In genomic region chr20:45340951-45341350, GRCh38 we compare ENCODE assay signal across 13 cellular contexts. TPM values are rescaled to one million over a fixed set of nuclear protein-coding genes. Genes with fewer than 3 reads are reported as not detected.
DNase-seq lines count a peak whose midpoint lies in the region; ATAC-seq and TF ChIP-seq lines count a peak whose summit lies in the region.
"Had no signal": no experiment of that assay in that cellular context is flagged by ENCODE, and none has a peak within 500 bp of the region (broad histone marks: within the 10 kb centered on the region; RNA-seq: fewer than 3 reads in every experiment).

No MANE protein-coding gene starts in this region.

- DNase-seq in heart left ventricle (no peak), Right ventricle myocardium inferior (ENCODE audit: missing footprints) (no peak), esophagus squamous epithelium (lab: John Stamatoyannopoulos, UW) (no peak), upper lobe of right lung (peak; percentile 10), NCI-H128 (lab: John Stamatoyannopoulos, UW; ENCODE audit: unreplicated experiment) (no peak), MM.1S (no peak)
- DNase-seq in activated naive CD4-positive, alpha-beta T cell treated with anti-CD3 and anti-CD28 coated beads, Interleukin-2, amount 50 U/mL, for 16 hours: no peak
- DNase-seq: activated CD8-positive, alpha-beta memory T cell treated with anti-CD3 and anti-CD28 coated beads, Interleukin-2, amount 10 ng/mL, durations not matched to agents 7 days and 5 days; NCI-H187 had no signal

- no peak overlapping the region for H2AFZ ChIP-seq in MM.1S (ENCODE audit: low read length)

- peaks cover 82% of the 10 kb centered on the region for H3K4me1 Mint-ChIP-seq in nephron

- peak overlapping the region; percentile 91 to 99 (median 98) for H3K27ac Mint-ChIP-seq in nephron
- H3K27ac Mint-ChIP-seq: activated CD8-positive, alpha-beta memory T cell treated with anti-CD3 and anti-CD28 coated beads, Interleukin-2, amount 10 ng/mL, durations not matched to agents 7 days and 5 days; T-helper 2 cell treated with Interferon-gamma antibody and Interleukin-4, amounts not matched to agents 5 μg/mL and 100 μg/mL, for 36 hours had no signal

- H3K9me3 Mint-ChIP-seq in nephron: no peaks in the 10 kb centered on the region
- H3K9me3 Mint-ChIP-seq: T-helper 2 cell treated with Interferon-gamma antibody and Interleukin-4, amounts not matched to agents 5 μg/mL and 100 μg/mL, for 36 hours had no signal

- intact Hi-C loops in heart left ventricle (cut with DNase I): loop anchor here in 2 of 10 donors (5.0 to 10.0 kb wide), 2 partner anchors 66 to 454 kb away; partner anchors contain the start of genes DBNDD2 (in 1 of the 2), DNTTIP1 (in 1 of the 2) and WFDC3 (in 1 of the 2)
- intact Hi-C loops in Right ventricle myocardium inferior (cut with DNase I): loop anchor here (1.0 to 5.0 kb wide), 2 partner anchors 17 to 66 kb away; partner anchors contain the start of gene DBNDD2
- intact Hi-C loops in esophagus squamous epithelium (cut with DNase I): no loop called here
- intact Hi-C loops in upper lobe of right lung (cut with DNase I): no loop called here

- peaks cover 8 to 100% (median 84%) of the 10 kb centered on the region in 12 donors for H3K4me1 ChIP-seq in heart left ventricle
- peaks cover 96 to 100% (median 97%) of the 10 kb centered on the region in 3 donors for H3K4me1 ChIP-seq in esophagus squamous epithelium
- H3K4me1 ChIP-seq in upper lobe of right lung: peaks cover 91% of the 10 kb centered on the region
- H3K4me1 ChIP-seq in MM.1S (ENCODE audit: low read length): peaks cover 23% of the 10 kb centered on the region

- no peaks in the 10 kb centered on the region for H3K9me3 ChIP-seq in heart left ventricle
- H3K9me3 ChIP-seq in esophagus squamous epithelium: no peaks in the 10 kb centered on the region
- no peaks in the 10 kb centered on the region for H3K9me3 ChIP-seq in upper lobe of right lung
- no peaks in the 10 kb centered on the region for H3K9me3 ChIP-seq in MM.1S (replicated peaks; ENCODE audit: insufficient read depth, low read length)

- H3K4me3 Mint-ChIP-seq in nephron: peak overlapping the region; percentile 38 to 57 (median 50)
- H3K4me3 Mint-ChIP-seq: activated CD8-positive, alpha-beta memory T cell treated with anti-CD3 and anti-CD28 coated beads, Interleukin-2, amount 10 ng/mL, durations not matched to agents 7 days and 5 days; T-helper 2 cell treated with Interferon-gamma antibody and Interleukin-4, amounts not matched to agents 5 μg/mL and 100 μg/mL, for 36 hours had no signal

- H3K9me2 ChIP-seq in MM.1S (replicated peaks; ENCODE audit: insufficient read depth, low read length): no peaks in the 10 kb centered on the region

- H3K9ac ChIP-seq in MM.1S (ENCODE audit: low read length): no peak overlapping the region

- 20 to 63% (median 56%) methylated on average over 1 of the region's 1 CpG for WGBS in heart left ventricle, 4 donors
- 17 to 29% methylated on average over 1 of the region's 1 CpG for WGBS in esophagus squamous epithelium, 2 donors

- H3K27me3 ChIP-seq in heart left ventricle (no peaks in the 10 kb centered on the region), esophagus squamous epithelium (no peaks in the 10 kb centered on the region), upper lobe of right lung (no peaks in the 10 kb centered on the region), MM.1S (replicated peaks; ENCODE audit: insufficient read depth, low read length) (no peaks in the 10 kb centered on the region)

- H3K27ac ChIP-seq in heart left ventricle (peak overlapping the region; percentile 84 to 97 (median 95)), esophagus squamous epithelium (peak overlapping the region; percentile 90 to 98 (median 93)), upper lobe of right lung (peak overlapping the region; percentile 86), MM.1S (ENCODE audit: low read length) (no peak overlapping the region)

- no peak overlapping the region for H3K4me2 ChIP-seq in MM.1S (ENCODE audit: low read depth, low read length)

- H3K27me3 Mint-ChIP-seq in nephron (ENCODE audit: low read depth): no peaks in the 10 kb centered on the region
- H3K27me3 Mint-ChIP-seq: activated CD8-positive, alpha-beta memory T cell treated with anti-CD3 and anti-CD28 coated beads, Interleukin-2, amount 10 ng/mL, durations not matched to agents 7 days and 5 days had no signal

- TF ChIP-seq CTCF in heart left ventricle (IDR thresholded peaks at IDR 0.05): no peak
- no peak for TF ChIP-seq CTCF in esophagus squamous epithelium (IDR thresholded peaks at IDR 0.05)
- TF ChIP-seq CTCF in nephron (IDR thresholded peaks at IDR 0.05; ENCODE audit: unreplicated experiment in 3 of 3): no peak
- no peak for TF ChIP-seq CTCF in upper lobe of right lung (IDR thresholded peaks at IDR 0.05)
- no peak for TF ChIP-seq CTCF in MM.1S (IDR thresholded peaks at IDR 0.05; ENCODE audit: low read length)

- H4K20me1 ChIP-seq in MM.1S (ENCODE audit: insufficient read depth, low read length): no peaks in the 10 kb centered on the region

- TF ChIP-seq POLR2A in heart left ventricle (IDR thresholded peaks at IDR 0.05) (no peak), esophagus squamous epithelium (IDR thresholded peaks at IDR 0.05) (no peak)

- H3K79me2 ChIP-seq in MM.1S (ENCODE audit: low read length): peaks cover 4% of the 10 kb centered on the region; the same call in 1 of the 2 replicates

- peaks cover 5% of the 10 kb centered on the region; the same call in 1 of the 2 replicates for H3F3A ChIP-seq in MM.1S (ENCODE audit: insufficient read depth, low read length)

- H3K4me3 ChIP-seq in heart left ventricle (peak overlapping the region in 2 of 12 donors; percentile 19 to 70), esophagus squamous epithelium (no peak overlapping the region), upper lobe of right lung (no peak overlapping the region), MM.1S (ENCODE audit: low read length) (no peak overlapping the region)
- H3K4me3 ChIP-seq: skin epidermis had no signal

- ATAC-seq in heart left ventricle (no peak), Right ventricle myocardium inferior (no peak), upper lobe of right lung (no peak)
- ATAC-seq: activated CD8-positive, alpha-beta memory T cell treated with anti-CD3 and anti-CD28 coated beads, Interleukin-2, amount 10 ng/mL, durations not matched to agents 7 days and 5 days had no signal

- H3K36me3 Mint-ChIP-seq in nephron (ENCODE audit: low read depth): peaks cover under 1% of the 10 kb centered on the region
- H3K36me3 Mint-ChIP-seq: activated CD8-positive, alpha-beta memory T cell treated with anti-CD3 and anti-CD28 coated beads, Interleukin-2, amount 10 ng/mL, durations not matched to agents 7 days and 5 days had no signal

- H3K36me3 ChIP-seq in heart left ventricle (peaks cover 0 to under 1% (median 0%) of the 10 kb centered on the region in 9 donors), esophagus squamous epithelium (peaks cover 0 to 8% (median 0%) of the 10 kb centered on the region in 3 donors), upper lobe of right lung (peaks cover 27% of the 10 kb centered on the region), MM.1S (replicated peaks; ENCODE audit: insufficient read depth, low read length) (no peaks in the 10 kb centered on the region)

RNA-seq across cellular contexts. Expression of gene SDC4, which starts 7.3 kb away (rescaled TPM):
- total RNA-seq in heart left ventricle (100 to 1,000 TPM in 2 of 9 donors, 10 to 100 TPM in 7; 62.1 to 140 (median 94.1) TPM), Right ventricle myocardium inferior (82.1 TPM), esophagus squamous epithelium (100 to 1,000 TPM in 3 of 4 donors, 10 to 100 TPM in 1; 88.1 to 174 (median 120) TPM), upper lobe of right lung (345 TPM)
- polyA plus RNA-seq in heart left ventricle: 100 to 1,000 TPM in 1 of 2 donors, 10 to 100 TPM in 1; 44.3 to 139 TPM

RNA-seq across cellular contexts. Expression of gene SYS1, which starts 22.0 kb away (rescaled TPM):
- total RNA-seq in heart left ventricle (10 to 100 TPM; 16.4 to 54.0 (median 23.0) TPM), Right ventricle myocardium inferior (21.9 TPM), esophagus squamous epithelium (10 to 100 TPM; 22.3 to 32.4 (median 27.0) TPM), upper lobe of right lung (46.5 TPM)
- polyA plus RNA-seq in heart left ventricle: 10 to 100 TPM; 12.6 to 68.8 TPM

RNA-seq across cellular contexts. Expression of gene MATN4, which starts 32.9 kb away (rescaled TPM):
- total RNA-seq in heart left ventricle: not detected
- polyA plus RNA-seq in heart left ventricle: not detected
- total RNA-seq in Right ventricle myocardium inferior: not detected
- under 1 TPM in 2 of 4 donors, not detected in 2; 0.09 to 0.68 TPM for total RNA-seq in esophagus squamous epithelium
- 0.29 TPM for total RNA-seq in upper lobe of right lung
- total RNA-seq: Daoy had no signal

RNA-seq across cellular contexts. Expression of gene RBPJL, which starts 34.3 kb away (rescaled TPM):
- total RNA-seq in heart left ventricle (not detected), Right ventricle myocardium inferior (not detected), esophagus squamous epithelium (not detected), upper lobe of right lung (not detected)
- not detected for polyA plus RNA-seq in heart left ventricle
- total RNA-seq: activated CD8-positive, alpha-beta memory T cell treated with anti-CD3 and anti-CD28 coated beads, Interleukin-2, amount 10 ng/mL, durations not matched to agents 7 days and 5 days; Daoy had no signal

RNA-seq across cellular contexts. Expression of gene TP53TG5, which starts 37.2 kb away (rescaled TPM):
- total RNA-seq in heart left ventricle (1 to 10 TPM in 2 of 9 donors, under 1 TPM in 5, not detected in 2; 0.32 to 3.2 (median 0.76) TPM), Right ventricle myocardium inferior (0.73 TPM), esophagus squamous epithelium (not detected), upper lobe of right lung (not detected)
- polyA plus RNA-seq in heart left ventricle: 1 to 10 TPM in 1 of 2 donors, under 1 TPM in 1; 0.40 to 1.5 TPM
- total RNA-seq: Daoy had no signal
